ENCODE assay signal across 12 cellular contexts in genomic region chr13:42486711-42487198, GRCh38.
DNase-seq lines count a peak whose midpoint lies in the region; TF ChIP-seq lines count a peak whose summit lies in the region.
"Had no signal": no experiment of that assay in that cellular context is flagged by ENCODE, and none has a peak within 500 bp of the region (broad histone marks: within the 10 kb centered on the region; RNA-seq: fewer than 3 reads in every experiment).

No MANE protein-coding gene starts in this region.

- H3K27me3 ChIP-seq in smooth muscle cell (ENCODE audit: low read depth): no peaks in the 10 kb centered on the region

- no peaks in the 10 kb centered on the region for H3K79me2 ChIP-seq in smooth muscle cell (ENCODE audit: low read depth)

- H3K9me3 ChIP-seq in smooth muscle cell (replicated peaks; ENCODE audit: low read depth): no peaks in the 10 kb centered on the region

- peaks cover 10% of the 10 kb centered on the region for H3K4me1 ChIP-seq in smooth muscle cell (ENCODE audit: low read depth)

- peak overlapping the region; percentile 44 for H3K4me2 ChIP-seq in smooth muscle cell

- TF ChIP-seq CTCF in fibroblast of the aortic adventitia (IDR thresholded peaks at IDR 0.05; ENCODE audit: insufficient read depth, low read length) (no peak), smooth muscle cell (IDR thresholded peaks at IDR 0.05; ENCODE audit: borderline replicate concordance, insufficient read depth, poor library complexity, severe bottlenecking) (no peak)

- H3K4me3 ChIP-seq in fibroblast of the aortic adventitia (ENCODE audit: low read depth, low read length) (no peak overlapping the region), smooth muscle cell (no peak overlapping the region)

- H3F3A ChIP-seq in smooth muscle cell (ENCODE audit: low read depth): no peaks in the 10 kb centered on the region

- no peaks in the 10 kb centered on the region for H4K20me1 ChIP-seq in smooth muscle cell (ENCODE audit: low read depth)

- 4% methylated on average over 3 of the region's 3 CpGs for WGBS in smooth muscle cell (ENCODE audit: low lambda C conversion rate)

- H3K27ac ChIP-seq in smooth muscle cell (ENCODE audit: low read depth): no peak overlapping the region
- no peak overlapping the region for H3K27ac ChIP-seq in substantia nigra (ENCODE audit: low read depth, low read length, poor library complexity, severe bottlenecking)

- no peak overlapping the region for H2AFZ ChIP-seq in smooth muscle cell (ENCODE audit: low read depth)

- H3K9ac ChIP-seq in smooth muscle cell (ENCODE audit: low read depth): no peak overlapping the region

- no peaks in the 10 kb centered on the region for H3K36me3 ChIP-seq in smooth muscle cell (ENCODE audit: low read depth)

- DNase-seq in HPDE6-E6E7 (ENCODE audit: extremely low spot score) (peak; percentile 33), SIG-M5 treated with dmso at 0.1 percent for 504 hours (lab: John Stamatoyannopoulos, UW; ENCODE audit: unreplicated experiment) (peak; percentile 56), fibroblast of the aortic adventitia (ENCODE audit: low read depth) (peak; percentile 94), smooth muscle cell (lab: John Stamatoyannopoulos, UW; ENCODE audit: unreplicated experiment) (no peak), substantia nigra (lab: John Stamatoyannopoulos, UW) (no peak), NCI-H526 treated with DMSO at 0.1 percent for 48 hours (lab: John Stamatoyannopoulos, UW) (no peak)
- no peak for DNase-seq in stimulated activated naive CD4-positive, alpha-beta T cell treated with Interleukin-2 at 50 U/mL for 16 hours (lab: John Stamatoyannopoulos, UW)
- DNase-seq: activated CD4-positive, alpha-beta T cell treated with anti-CD3 and anti-CD28 coated beads for 1 hour; activated naive CD8-positive, alpha-beta T cell treated with anti-CD3 and anti-CD28 coated beads for 36 hours; GDM1; hypothalamus; naive thymus-derived CD8-positive, alpha-beta T cell had no signal

Comparison
In these comparisons a context has a peak if more than half of its experiments do, and no peak if none do; other contexts are left out.
1. DNase-seq: peak in HPDE6-E6E7 (single experiment), SIG-M5 treated with dmso at 0.1 percent for 504 hours (single experiment) and fibroblast of the aortic adventitia (single experiment); none in smooth muscle cell (single experiment), substantia nigra (0 of 49), NCI-H526 treated with DMSO at 0.1 percent for 48 hours (single experiment) and stimulated activated naive CD4-positive, alpha-beta T cell treated with Interleukin-2 at 50 U/mL for 16 hours (single experiment).